Comparison of ENCODE assay signal across 20 cellular contexts in the genomic region with DNA sequence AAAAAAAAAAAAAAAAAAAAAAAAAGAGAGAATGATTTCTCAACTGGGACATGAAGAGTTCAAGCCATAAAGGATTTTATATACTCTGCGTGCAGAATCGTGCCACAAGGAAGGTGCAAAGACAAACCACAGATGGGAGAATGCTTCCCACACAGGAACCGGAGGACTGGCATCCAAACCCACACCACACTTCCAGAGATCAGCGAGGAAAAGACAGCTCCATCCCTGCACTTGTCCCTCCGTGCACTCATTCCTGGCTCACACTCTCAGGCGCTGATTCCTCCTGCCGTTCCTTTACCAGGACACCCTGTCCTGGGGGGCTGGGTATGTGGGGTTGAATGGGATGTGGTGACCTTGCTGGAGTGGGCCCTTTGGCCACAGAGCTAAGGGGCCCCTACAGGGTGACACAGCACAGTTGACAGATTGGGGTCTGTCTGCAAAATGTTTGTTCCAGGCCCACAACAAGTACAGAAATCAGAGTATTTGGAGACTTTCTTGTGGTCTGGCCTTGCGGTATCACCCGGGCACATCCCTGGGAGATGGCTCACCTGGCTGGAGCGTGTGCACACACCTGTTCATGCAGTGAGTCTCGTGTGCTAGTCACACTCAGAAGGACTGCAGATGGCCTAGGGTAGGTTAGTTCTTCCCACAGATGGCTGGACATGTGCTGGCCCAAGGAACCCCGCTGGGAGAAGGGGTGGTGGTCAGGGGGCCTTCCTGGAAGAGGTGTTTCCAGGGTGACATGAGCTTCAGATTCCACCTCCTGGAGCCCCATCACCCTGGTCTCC.
"Had no signal": no experiment of that assay in that cellular context is flagged by ENCODE, and none has a peak within 500 bp of the region (broad histone marks: within the 10 kb centered on the region; RNA-seq: fewer than 3 reads in every experiment).

No MANE protein-coding gene starts in this region.

- H3K4me3 ChIP-seq: thoracic aorta, uterus had no signal

- DNase-seq: activated CD4-positive, alpha-beta memory T cell treated with anti-CD3 and anti-CD28 coated beads, Interleukin-2, amount 10 ng/mL, durations not matched to agents 7 days and 5 days; activated CD4-positive, alpha-beta T cell treated with anti-CD3 and anti-CD28 coated beads for 36 hours; activated CD8-positive, alpha-beta memory T cell treated with anti-CD3 and anti-CD28 coated beads, Interleukin-2, amount 50 U/mL, for 4 hours; activated gamma-delta T cell treated with Interleukin-2 at 50 U/mL for 16 hours; activated naive CD8-positive, alpha-beta T cell treated with anti-CD3 and anti-CD28 coated beads for 36 hours; activated T-cell treated with anti-CD3 and anti-CD28 coated beads, Interleukin-2, amount 50 U/mL, for 72 hours; cerebellar nuclear complex; dermis blood vessel endothelial cell; endodermal cell; glutamatergic neuron; immature natural killer cell; left cardiac atrium; nucleus accumbens; stimulated activated CD4-positive, alpha-beta T cell treated with anti-CD3 and anti-CD28 coated beads, Interleukin-15, amount 100 ng/mL, for 24 hours; stimulated activated CD4-positive, alpha-beta T cell treated with anti-CD3 and anti-CD28 coated beads, Interleukin-4, amount 100 ng/mL, for 24 hours; stimulated activated naive CD8-positive, alpha-beta T cell treated with anti-CD3 and anti-CD28 coated beads, Interleukin-15, amount 100 ng/mL, for 72 hours; T-helper 9 cell; uterus had no signal

- H3K4me1 ChIP-seq: uterus had no signal

- ATAC-seq: activated CD4-positive, alpha-beta T cell treated with anti-CD3 and anti-CD28 coated beads for 36 hours; activated T-cell treated with anti-CD3 and anti-CD28 coated beads, Interleukin-2, amount 50 U/mL, for 72 hours; left cardiac atrium; stimulated activated naive CD8-positive, alpha-beta T cell treated with anti-CD3 and anti-CD28 coated beads, Interleukin-15, amount 100 ng/mL, for 72 hours had no signal

- H3K27me3 ChIP-seq: uterus had no signal

- H3K27ac ChIP-seq: thoracic aorta, uterus, VCaP had no signal

- H3K9me3 ChIP-seq: uterus had no signal

- H3K36me3 ChIP-seq: thoracic aorta, uterus had no signal
